1 cellular context compared by ENCODE assay signal in genomic region chr1:154718566-154718965, GRCh38.
TF ChIP-seq lines count a peak whose summit lies in the region.

No MANE protein-coding gene starts in this region.

TF ChIP-seq in K562, 482 proteins besides CTCF, POLR2A, EP300 and RAD21 (continued from another document):
- TF ChIP-seq ADNP (tag; IDR thresholded peaks at IDR 0.05) (no peak), MYC (IDR thresholded peaks at IDR 0.05; ENCODE audit: low read depth, low read length) (no peak), MYC (CRISPR knock-in tag; IDR thresholded peaks at IDR 0.05; ENCODE audit: borderline replicate concordance, low read depth) (no peak), CEBPG (CRISPR knock-in tag; IDR thresholded peaks at IDR 0.05) (no peak), CEBPG (tag; conservative IDR thresholded peaks at IDR 0.05 in 1 of 2, IDR thresholded peaks at IDR 0.05 in 1 of 2) (peak; percentile 7 to 47; a peak in 2 of 4 replicates)
